ENCODE assay signal across 11 cellular contexts in the genomic region with DNA sequence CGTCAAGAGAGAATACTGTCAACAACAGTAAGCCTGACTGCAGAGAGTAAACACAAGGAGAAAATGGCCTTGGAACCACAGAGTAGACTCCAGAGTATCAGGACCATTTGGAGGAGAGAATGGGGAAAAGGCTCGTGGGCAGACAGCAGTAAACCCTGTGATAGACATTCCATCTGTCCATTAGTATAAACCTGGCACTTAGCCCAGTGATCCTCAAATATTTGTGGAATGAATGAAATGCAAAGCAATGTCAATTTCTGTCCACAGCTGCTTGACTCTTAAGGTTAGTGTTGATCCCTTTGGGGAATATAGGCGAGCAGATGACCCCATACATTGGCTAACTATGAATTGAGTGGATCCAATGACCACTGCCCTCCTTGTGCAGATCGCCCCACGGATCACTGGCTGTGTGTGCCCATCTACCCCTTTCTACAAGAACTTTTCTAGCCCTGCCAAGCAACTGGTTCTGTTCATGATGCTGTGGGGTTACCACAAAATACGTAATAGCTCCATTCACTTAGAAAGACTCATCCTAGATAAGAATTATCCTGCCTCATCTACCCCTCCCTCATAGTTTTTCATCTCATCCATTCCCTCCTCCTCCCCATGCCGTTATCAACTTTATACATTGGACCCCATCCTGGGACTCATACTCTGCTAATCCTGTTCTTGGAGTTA.
DNase-seq lines count a peak whose midpoint lies in the region; ATAC-seq and TF ChIP-seq lines count a peak whose summit lies in the region.
"Had no signal": no experiment of that assay in that cellular context is flagged by ENCODE, and none has a peak within 500 bp of the region (broad histone marks: within the 10 kb centered on the region; RNA-seq: fewer than 3 reads in every experiment).

No MANE protein-coding gene starts in this region.

- no TSS peak for BruUV-seq in A673 (replicated peaks; lab: Mats Ljungman, UMichigan)

- no peak overlapping the region for H3K4me3 Mint-ChIP-seq in activated T-helper 2 cell treated with anti-CD3 and anti-CD28 coated beads, Interferon-gamma antibody, Interleukin-2, Interleukin-4, amounts not matched to agents 10 μg/mL and 5 μg/mL and 100 μg/mL, durations not matched to agents 14 hours and 24 hours and 36 hours (ENCODE audit: low read depth)

- H3K27me3 Mint-ChIP-seq in activated T-helper 2 cell treated with anti-CD3 and anti-CD28 coated beads, Interferon-gamma antibody, Interleukin-2, Interleukin-4, amounts not matched to agents 10 μg/mL and 5 μg/mL and 100 μg/mL, durations not matched to agents 14 hours and 24 hours and 36 hours (ENCODE audit: low read depth), result no peaks in the 10 kb centered on the region

- CTCF ChIA-PET in A673 (lab: Charles Lee), result interaction anchor here (0.6 kb wide), 1 partner anchor 83 kb away, joined by 11 read pairs; no protein-coding TSS in a partner anchor

- H3K27ac ChIP-seq in A673 (ENCODE audit: low read depth, low read length, poor library complexity, severe bottlenecking) (no peak overlapping the region), foreskin keratinocyte (no peak overlapping the region)
- H3K27ac ChIP-seq: right lobe of liver had no signal

- TF ChIP-seq CTCF in A673 (conservative IDR thresholded peaks at IDR 0.05; ENCODE audit: low read depth, low read length) (no peak), foreskin keratinocyte (conservative IDR thresholded peaks at IDR 0.05) (no peak)

- H3K27me3 ChIP-seq in A673 (replicated peaks; ENCODE audit: insufficient read depth, low read depth, low read length, poor library complexity), result no peaks in the 10 kb centered on the region
- H3K27me3 ChIP-seq in foreskin keratinocyte, result no peaks in the 10 kb centered on the region
- H3K27me3 ChIP-seq: right lobe of liver had no signal

- POLR2A ChIA-PET in A673 (lab: Charles Lee; ENCODE audit: low non-redundant PET), result no interaction called here

- no peak overlapping the region for H3K27ac Mint-ChIP-seq in activated T-helper 2 cell treated with anti-CD3 and anti-CD28 coated beads, Interferon-gamma antibody, Interleukin-2, Interleukin-4, amounts not matched to agents 10 μg/mL and 5 μg/mL and 100 μg/mL, durations not matched to agents 14 hours and 24 hours and 36 hours

- H3K4me1 ChIP-seq in A673 (ENCODE audit: insufficient read depth, low read length, poor library complexity, severe bottlenecking) (no peaks in the 10 kb centered on the region), foreskin keratinocyte (peaks cover 18% of the 10 kb centered on the region)
- H3K4me1 ChIP-seq: right lobe of liver had no signal

- intact Hi-C loops in A673 (cut with micrococcal nuclease; ENCODE audit: unreplicated experiment), result loop anchor here (10.0 kb wide), 1 partner anchor 1038 kb away; no protein-coding TSS in a partner anchor
- intact Hi-C loops in activated T-helper 2 cell treated with anti-CD3 and anti-CD28 coated beads, Interferon-gamma antibody, Interleukin-2, Interleukin-4, amounts not matched to agents 10 μg/mL and 5 μg/mL and 100 μg/mL, durations not matched to agents 14 hours and 24 hours and 36 hours (cut with micrococcal nuclease), result no loop called here

- H3K4me1 Mint-ChIP-seq in activated T-helper 2 cell treated with anti-CD3 and anti-CD28 coated beads, Interferon-gamma antibody, Interleukin-2, Interleukin-4, amounts not matched to agents 10 μg/mL and 5 μg/mL and 100 μg/mL, durations not matched to agents 14 hours and 24 hours and 36 hours (ENCODE audit: low read depth), result no peaks in the 10 kb centered on the region

- no peaks in the 10 kb centered on the region for H3K36me3 Mint-ChIP-seq in activated T-helper 2 cell treated with anti-CD3 and anti-CD28 coated beads, Interferon-gamma antibody, Interleukin-2, Interleukin-4, amounts not matched to agents 10 μg/mL and 5 μg/mL and 100 μg/mL, durations not matched to agents 14 hours and 24 hours and 36 hours (ENCODE audit: low read depth)

- no peaks in the 10 kb centered on the region for H3K9me3 ChIP-seq in A673 (ENCODE audit: low read depth, low read length, poor library complexity, severe bottlenecking)
- H3K9me3 ChIP-seq: right lobe of liver had no signal

- H3K4me3 ChIP-seq in A673 (ENCODE audit: low read depth, low read length, poor library complexity, severe bottlenecking), result no peak overlapping the region
- H3K4me3 ChIP-seq: right lobe of liver had no signal

- peak; percentile 13 for ATAC-seq in foreskin keratinocyte

- H3K9me3 Mint-ChIP-seq in activated T-helper 2 cell treated with anti-CD3 and anti-CD28 coated beads, Interferon-gamma antibody, Interleukin-2, Interleukin-4, amounts not matched to agents 10 μg/mL and 5 μg/mL and 100 μg/mL, durations not matched to agents 14 hours and 24 hours and 36 hours, result no peaks in the 10 kb centered on the region

- DNase-seq in A673 (ENCODE audit: low spot score), result peak; percentile 11
- peak; percentile 1 for DNase-seq in GOT3 (lab: John Stamatoyannopoulos, UW)
- DNase-seq in SW480 (ENCODE audit: low spot score), result peak; percentile 56
- peak; percentile 62 to 86 for DNase-seq in foreskin keratinocyte
- no peak for DNase-seq in activated T-cell treated with anti-CD3 and anti-CD28 coated beads for 4 hours
- no peak for DNase-seq in activated CD4-positive, alpha-beta T cell treated with anti-CD3 and anti-CD28 coated beads for 4 hours
- no peak for DNase-seq in midbrain (lab: John Stamatoyannopoulos, UW)
- DNase-seq in activated T-helper 2 cell treated with anti-CD3 and anti-CD28 coated beads, Interferon-gamma antibody, Interleukin-2, Interleukin-4, amounts not matched to agents 10 μg/mL and 5 μg/mL and 100 μg/mL, durations not matched to agents 14 hours and 24 hours and 36 hours (ENCODE audit: low spot score), result no peak
- DNase-seq: C1 segment of cervical spinal cord, NCI-H2029, right lobe of liver had no signal

- H3K36me3 ChIP-seq in A673 (ENCODE audit: insufficient read depth, low read length, poor library complexity, severe bottlenecking), result no peaks in the 10 kb centered on the region
- H3K36me3 ChIP-seq: right lobe of liver had no signal

Comparison
In these comparisons a context has a peak if more than half of its experiments do, and no peak if none do; other contexts are left out.
1. DNase-seq: peak in A673 (single experiment), GOT3 (single experiment), SW480 (single experiment) and foreskin keratinocyte (2 of 2); none in activated T-cell treated with anti-CD3 and anti-CD28 coated beads for 4 hours (single experiment), activated CD4-positive, alpha-beta T cell treated with anti-CD3 and anti-CD28 coated beads for 4 hours (0 of 2), midbrain (single experiment) and activated T-helper 2 cell treated with anti-CD3 and anti-CD28 coated beads, Interferon-gamma antibody, Interleukin-2, Interleukin-4, amounts not matched to agents 10 μg/mL and 5 μg/mL and 100 μg/mL, durations not matched to agents 14 hours and 24 hours and 36 hours (single experiment).